ENCODE assay signal across 3 cellular contexts in the genomic region with DNA sequence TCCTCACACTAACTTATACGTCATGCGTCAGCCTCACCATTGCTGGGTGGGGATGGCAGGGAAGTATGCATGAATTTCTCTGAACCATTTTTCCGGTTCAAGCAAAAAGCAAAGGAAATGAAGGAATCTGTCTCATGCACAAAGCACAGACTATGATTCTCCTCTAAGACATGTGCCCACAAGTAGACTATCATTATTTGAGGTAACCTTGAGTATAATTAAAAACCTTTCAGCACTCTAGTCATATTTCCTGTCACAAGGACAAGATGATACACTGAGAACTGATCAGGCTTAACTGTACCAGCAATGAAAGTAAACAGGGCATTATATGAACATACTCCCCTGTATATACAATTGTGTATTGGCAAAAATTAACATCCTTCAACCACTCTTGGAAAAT.
TF ChIP-seq lines count a peak whose summit lies in the region.

No MANE protein-coding gene starts in this region.

TF ChIP-seq in A549, 52 proteins besides CTCF, POLR2A, EP300 and RAD21:
- TF ChIP-seq TFCP2L1 (CRISPR knock-in tag; IDR thresholded peaks at IDR 0.05) (no peak), SREBF2 (IDR thresholded peaks at IDR 0.05) (no peak), CEBPB (IDR thresholded peaks at IDR 0.05) (no peak), MAFK (IDR thresholded peaks at IDR 0.05; ENCODE audit: partially characterized antibody) (no peak), PHF8 (IDR thresholded peaks at IDR 0.05; ENCODE audit: borderline replicate concordance, low read depth) (no peak), JUNB (IDR thresholded peaks at IDR 0.05) (no peak), NFE2L2 (conservative IDR thresholded peaks at IDR 0.05; ENCODE audit: low read length) (no peak), USF2 (IDR thresholded peaks at IDR 0.05) (no peak), ZFP36 (IDR thresholded peaks at IDR 0.05; ENCODE audit: borderline replicate concordance, partially characterized antibody) (no peak), HOXA7 (CRISPR knock-in tag; IDR thresholded peaks at IDR 0.05) (no peak), GATA3 (IDR thresholded peaks at IDR 0.05; ENCODE audit: borderline replicate concordance) (no peak), KDM1A (IDR thresholded peaks at IDR 0.05; ENCODE audit: low read depth) (no peak)
- TF ChIP-seq, protein P1, sequence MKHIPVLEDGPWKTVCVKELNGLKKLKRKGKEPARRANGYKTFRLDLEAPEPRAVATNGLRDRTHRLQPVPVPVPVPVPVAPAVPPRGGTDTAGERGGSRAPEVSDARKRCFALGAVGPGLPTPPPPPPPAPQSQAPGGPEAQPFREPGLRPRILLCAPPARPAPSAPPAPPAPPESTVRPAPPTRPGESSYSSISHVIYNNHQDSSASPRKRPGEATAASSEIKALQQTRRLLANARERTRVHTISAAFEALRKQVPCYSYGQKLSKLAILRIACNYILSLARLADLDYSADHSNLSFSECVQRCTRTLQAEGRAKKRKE (CRISPR knock-in tag; IDR thresholded peaks at IDR 0.05; ENCODE audit: low read depth) = no peak
- TF ChIP-seq, protein P2, sequence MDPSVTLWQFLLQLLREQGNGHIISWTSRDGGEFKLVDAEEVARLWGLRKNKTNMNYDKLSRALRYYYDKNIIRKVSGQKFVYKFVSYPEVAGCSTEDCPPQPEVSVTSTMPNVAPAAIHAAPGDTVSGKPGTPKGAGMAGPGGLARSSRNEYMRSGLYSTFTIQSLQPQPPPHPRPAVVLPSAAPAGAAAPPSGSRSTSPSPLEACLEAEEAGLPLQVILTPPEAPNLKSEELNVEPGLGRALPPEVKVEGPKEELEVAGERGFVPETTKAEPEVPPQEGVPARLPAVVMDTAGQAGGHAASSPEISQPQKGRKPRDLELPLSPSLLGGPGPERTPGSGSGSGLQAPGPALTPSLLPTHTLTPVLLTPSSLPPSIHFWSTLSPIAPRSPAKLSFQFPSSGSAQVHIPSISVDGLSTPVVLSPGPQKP (IDR thresholded peaks at IDR 0.05; ENCODE audit: low read depth, low read length) = no peak

TF ChIP-seq in endothelial cell of umbilical vein, 7 proteins besides CTCF, POLR2A, EP300 and RAD21:
- TF ChIP-seq GATA2 (IDR thresholded peaks at IDR 0.05; ENCODE audit: insufficient read depth, insufficient read length, low read depth, low read length) (no peak), MAX (IDR thresholded peaks at IDR 0.05; ENCODE audit: insufficient read depth, insufficient read length) (no peak), POLR2AphosphoS5 (IDR thresholded peaks at IDR 0.05; ENCODE audit: insufficient read depth, low read depth, low read length) (no peak), MYC (IDR thresholded peaks at IDR 0.05; ENCODE audit: low read depth, low read length) (no peak), EZH2 (IDR thresholded peaks at IDR 0.05; ENCODE audit: borderline replicate concordance, low read depth, low read length, severe bottlenecking) (no peak), FOS (IDR thresholded peaks at IDR 0.05; ENCODE audit: borderline replicate concordance, insufficient read depth, low read length) (no peak), JUN (IDR thresholded peaks at IDR 0.05; ENCODE audit: borderline replicate concordance, insufficient read depth, insufficient read length, low read depth) (no peak)

TF ChIP-seq in HepG2, 621 proteins besides CTCF, POLR2A, EP300 and RAD21:
- no peak for TF ChIP-seq ZNF251 (CRISPR knock-in tag; IDR thresholded peaks at IDR 0.05)
- no peak for TF ChIP-seq BHLHE40 (IDR thresholded peaks at IDR 0.05; ENCODE audit: low read length)
- no peak for TF ChIP-seq REXO4 (CRISPR knock-in tag; IDR thresholded peaks at IDR 0.05; ENCODE audit: borderline replicate concordance)
- no peak for TF ChIP-seq KDM4B (CRISPR knock-in tag; IDR thresholded peaks at IDR 0.05)
- no peak for TF ChIP-seq DR1 (CRISPR knock-in tag; IDR thresholded peaks at IDR 0.05)
- TF ChIP-seq ZNF367 (CRISPR knock-in tag; IDR thresholded peaks at IDR 0.05; ENCODE audit: borderline replicate concordance) = no peak
- no peak for TF ChIP-seq ZNF235 (CRISPR knock-in tag; IDR thresholded peaks at IDR 0.05; ENCODE audit: borderline replicate concordance)
- no peak for TF ChIP-seq ZKSCAN8 (CRISPR knock-in tag; IDR thresholded peaks at IDR 0.05; ENCODE audit: borderline replicate concordance)
- no peak for TF ChIP-seq BCLAF1 (IDR thresholded peaks at IDR 0.05)
- TF ChIP-seq, protein P3, sequence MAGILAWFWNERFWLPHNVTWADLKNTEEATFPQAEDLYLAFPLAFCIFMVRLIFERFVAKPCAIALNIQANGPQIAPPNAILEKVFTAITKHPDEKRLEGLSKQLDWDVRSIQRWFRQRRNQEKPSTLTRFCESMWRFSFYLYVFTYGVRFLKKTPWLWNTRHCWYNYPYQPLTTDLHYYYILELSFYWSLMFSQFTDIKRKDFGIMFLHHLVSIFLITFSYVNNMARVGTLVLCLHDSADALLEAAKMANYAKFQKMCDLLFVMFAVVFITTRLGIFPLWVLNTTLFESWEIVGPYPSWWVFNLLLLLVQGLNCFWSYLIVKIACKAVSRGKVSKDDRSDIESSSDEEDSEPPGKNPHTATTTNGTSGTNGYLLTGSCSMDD (CRISPR knock-in tag; IDR thresholded peaks at IDR 0.05) = no peak
- TF ChIP-seq, protein P4, sequence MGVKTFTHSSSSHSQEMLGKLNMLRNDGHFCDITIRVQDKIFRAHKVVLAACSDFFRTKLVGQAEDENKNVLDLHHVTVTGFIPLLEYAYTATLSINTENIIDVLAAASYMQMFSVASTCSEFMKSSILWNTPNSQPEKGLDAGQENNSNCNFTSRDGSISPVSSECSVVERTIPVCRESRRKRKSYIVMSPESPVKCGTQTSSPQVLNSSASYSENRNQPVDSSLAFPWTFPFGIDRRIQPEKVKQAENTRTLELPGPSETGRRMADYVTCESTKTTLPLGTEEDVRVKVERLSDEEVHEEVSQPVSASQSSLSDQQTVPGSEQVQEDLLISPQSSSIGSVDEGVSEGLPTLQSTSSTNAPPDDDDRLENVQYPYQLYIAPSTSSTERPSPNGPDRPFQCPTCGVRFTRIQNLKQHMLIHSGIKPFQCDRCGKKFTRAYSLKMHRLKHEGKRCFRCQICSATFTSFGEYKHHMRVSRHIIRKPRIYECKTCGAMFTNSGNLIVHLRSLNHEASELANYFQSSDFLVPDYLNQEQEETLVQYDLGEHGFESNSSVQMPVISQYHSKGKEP (CRISPR knock-in tag; IDR thresholded peaks at IDR 0.05) = no peak
- no peak for TF ChIP-seq ZSCAN31 (CRISPR knock-in tag; IDR thresholded peaks at IDR 0.05; ENCODE audit: low read depth)
- no peak for TF ChIP-seq PRMT3 (CRISPR knock-in tag; IDR thresholded peaks at IDR 0.05; ENCODE audit: borderline replicate concordance, low read depth)
- TF ChIP-seq HDAC2 (CRISPR knock-in tag; IDR thresholded peaks at IDR 0.05) = no peak
- no peak for TF ChIP-seq ZNF34 (CRISPR knock-in tag; IDR thresholded peaks at IDR 0.05; ENCODE audit: borderline replicate concordance)
- no peak for TF ChIP-seq PCBP1 (IDR thresholded peaks at IDR 0.05; ENCODE audit: borderline replicate concordance, low read depth, low read length)
